Comparison of ENCODE assay signal across 8 cellular contexts in genomic region chr14:93231129-93231979, GRCh38. TPM values are rescaled to one million over a fixed set of nuclear protein-coding genes. Genes with fewer than 3 reads are reported as not detected.
DNase-seq lines count a peak whose midpoint lies in the region; ATAC-seq and TF ChIP-seq lines count a peak whose summit lies in the region.

No MANE protein-coding gene starts in this region.

- H3K9me3 ChIP-seq in aorta (ENCODE audit: control insufficient read depth, low read length) = no peaks in the 10 kb centered on the region

- H3K36me3 ChIP-seq in brain microvascular endothelial cell (replicated peaks) (no peaks in the 10 kb centered on the region), aorta (ENCODE audit: control insufficient read depth in 1 of 2, insufficient read depth in 2 of 2, low read length in 1 of 2) (peaks cover 0 to 6% of the 10 kb centered on the region in 2 donors)

- H3K27ac ChIP-seq in brain microvascular endothelial cell (peak overlapping the region; percentile 49), aorta (ENCODE audit: low read depth in 1 of 2, low read length in 2 of 2) (no peak overlapping the region)

- no peaks in the 10 kb centered on the region for H3K27me3 ChIP-seq in brain microvascular endothelial cell (replicated peaks)
- H3K27me3 ChIP-seq in aorta (ENCODE audit: control insufficient read depth in 1 of 2, insufficient read depth in 2 of 2, low read length in 1 of 2) = no peaks in the 10 kb centered on the region

- in situ Hi-C loops in brain microvascular endothelial cell (cut with HindIII; ENCODE audit: low pct_ligation_motif_present, low sequenced_read_pairs) = no loop called here

- ATAC-seq in aorta (ENCODE audit: low FRiP score) (no peak), HG02981 (IDR thresholded peaks at IDR 0.05; ENCODE audit: unreplicated experiment) (no peak), HG02885 (IDR thresholded peaks at IDR 0.05; ENCODE audit: poor library complexity, unreplicated experiment) (no peak), GM21390 (IDR thresholded peaks at IDR 0.05; ENCODE audit: unreplicated experiment) (no peak)

- DNase-seq in COR-L47 (lab: John Stamatoyannopoulos, UW) = peak; percentile 62
- peak; percentile 38 for DNase-seq in NCI-H2107 (lab: John Stamatoyannopoulos, UW)
- peak; percentile 51 for DNase-seq in brain microvascular endothelial cell
- peak; percentile 27 for DNase-seq in medulla oblongata (ENCODE audit: extremely low spot score)
- DNase-seq in aorta = peak; percentile 49 to 78

- intact Hi-C loops in aorta (cut with DNase I) = no loop called here

- H3K4me3 ChIP-seq in brain microvascular endothelial cell (ENCODE audit: low read depth, low read length) (peak overlapping the region; percentile 64), aorta (ENCODE audit: low read length in 2 of 2) (peak overlapping the region in 1 of 2 donors; percentile 14)

- no peaks in the 10 kb centered on the region for H3K4me1 ChIP-seq in aorta (ENCODE audit: control insufficient read depth in 1 of 2, insufficient read depth in 2 of 2, low read length in 2 of 2)

- 23 to 25% methylated on average over 39 of the region's 39 CpGs for WGBS in aorta, 2 donors

- TF ChIP-seq CTCF in brain microvascular endothelial cell (IDR thresholded peaks at IDR 0.05; ENCODE audit: low read depth, low read length, missing control alignments) = no peak

RNA-seq across cellular contexts. Expression of gene UBR7, which starts 24.3 kb away (rescaled TPM):
- 10 to 100 TPM; 15.7 to 18.0 TPM for total RNA-seq in aorta
- polyA plus RNA-seq in aorta = 10 to 100 TPM; 14.7 to 18.5 TPM

RNA-seq across cellular contexts. Expression of gene GON7, which starts 24.5 kb away (rescaled TPM):
- 1 to 10 TPM; 4.9 to 7.4 TPM for total RNA-seq in aorta
- polyA plus RNA-seq in aorta = 10 to 100 TPM; 12.5 to 17.3 TPM

RNA-seq across cellular contexts. Expression of gene LYSET, which starts 46.2 kb away (rescaled TPM):
- total RNA-seq in aorta = 10 to 100 TPM; 12.7 to 13.7 TPM
- polyA plus RNA-seq in aorta = 10 to 100 TPM; 17.1 to 42.2 TPM

RNA-seq across cellular contexts. Expression of gene MOAP1, which starts 46.7 kb away (rescaled TPM):
- total RNA-seq in aorta = 10 to 100 TPM; 22.0 to 22.8 TPM
- 10 to 100 TPM; 37.6 to 38.7 TPM for polyA plus RNA-seq in aorta
